9 cellular contexts compared by ENCODE assay signal in genomic region chr15:58440922-58441321, GRCh38. TPM values are rescaled to one million over a fixed set of nuclear protein-coding genes. Genes with fewer than 3 reads are reported as not detected.
A peak's percentile ranks its signal among the peaks of the same experiment; 100 is the strongest.
DNase-seq lines count a peak whose midpoint lies in the region; ATAC-seq and TF ChIP-seq lines count a peak whose summit lies in the region.
"Had no signal": no experiment of that assay in that cellular context is flagged by ENCODE, and none has a peak within 500 bp of the region (broad histone marks: within the 10 kb centered on the region; RNA-seq: fewer than 3 reads in every experiment).

No MANE protein-coding gene starts in this region.

- H3K36me3 Mint-ChIP-seq in activated CD4-positive, alpha-beta T cell treated with anti-CD3 and anti-CD28 coated beads, Interleukin-2, amount 10 ng/mL, durations not matched to agents 24 days and 14 days (ENCODE audit: low read depth): no peaks in the 10 kb centered on the region

- H3K4me3 ChIP-seq in body of pancreas (no peak overlapping the region), right lobe of liver (no peak overlapping the region), thyroid gland (replicated peaks in 1 of 3) (no peak overlapping the region)

- H3K4me1 ChIP-seq in body of pancreas (peaks cover 34% of the 10 kb centered on the region), right lobe of liver (peaks cover 0 to 78% (median 40%) of the 10 kb centered on the region in 4 donors), thyroid gland (peaks cover 18 to 40% of the 10 kb centered on the region in 2 donors)

- DNase-seq in activated CD4-positive, alpha-beta T cell treated with anti-CD3 and anti-CD28 coated beads, Interleukin-2, amount 10 ng/mL, durations not matched to agents 24 days and 14 days: no peak
- DNase-seq in activated CD4-positive, alpha-beta T cell treated with anti-CD3 and anti-CD28 coated beads, Interleukin-2, amount 50 U/mL, for 48 hours: no peak
- peak; percentile 40 to 49 (median 42) for DNase-seq in body of pancreas
- DNase-seq in right lobe of liver: peak in 2 of 3 donors; percentile 56 to 62
- DNase-seq in thyroid gland: peak; percentile 14 to 33
- no peak for DNase-seq in activated naive CD4-positive, alpha-beta T cell treated with Interleukin-2 at 50 U/mL for 16 hours
- no peak for DNase-seq in SKM-1 (lab: John Stamatoyannopoulos, UW; ENCODE audit: unreplicated experiment)
- DNase-seq: nephron progenitor cell had no signal

- TF ChIP-seq CTCF in body of pancreas (IDR thresholded peaks at IDR 0.05) (no peak), right lobe of liver (IDR thresholded peaks at IDR 0.05) (no peak), thyroid gland (IDR thresholded peaks at IDR 0.05) (no peak)

- H3K27ac Mint-ChIP-seq in activated CD4-positive, alpha-beta T cell treated with anti-CD3 and anti-CD28 coated beads, Interleukin-2, amount 10 ng/mL, durations not matched to agents 24 days and 14 days: peak overlapping the region; percentile 8
- H3K27ac Mint-ChIP-seq: nephron progenitor cell had no signal

- TF ChIP-seq POLR2A in body of pancreas (IDR thresholded peaks at IDR 0.05): no peak
- TF ChIP-seq POLR2A in right lobe of liver (IDR thresholded peaks at IDR 0.05): no peak
- no peak for TF ChIP-seq POLR2A in thyroid gland (IDR thresholded peaks at IDR 0.05)

- ATAC-seq in body of pancreas (peak; percentile 41), right lobe of liver (peak; percentile 9 to 43 (median 33)), HG02973 (IDR thresholded peaks at IDR 0.05; ENCODE audit: unreplicated experiment) (no peak)

- H3K27me3 ChIP-seq in body of pancreas (no peaks in the 10 kb centered on the region), right lobe of liver (no peaks in the 10 kb centered on the region), thyroid gland (no peaks in the 10 kb centered on the region)

- no peak overlapping the region for H3K4me3 Mint-ChIP-seq in activated CD4-positive, alpha-beta T cell treated with anti-CD3 and anti-CD28 coated beads, Interleukin-2, amount 10 ng/mL, durations not matched to agents 24 days and 14 days
- H3K4me3 Mint-ChIP-seq: nephron progenitor cell had no signal

- H3K9me3 Mint-ChIP-seq in activated CD4-positive, alpha-beta T cell treated with anti-CD3 and anti-CD28 coated beads, Interleukin-2, amount 10 ng/mL, durations not matched to agents 24 days and 14 days: no peaks in the 10 kb centered on the region
- H3K9me3 Mint-ChIP-seq: nephron progenitor cell had no signal

- intact Hi-C loops in activated CD4-positive, alpha-beta T cell treated with anti-CD3 and anti-CD28 coated beads, Interleukin-2, amount 10 ng/mL, durations not matched to agents 24 days and 14 days (cut with micrococcal nuclease): loop anchor here (5.0 kb wide), 1 partner anchor 306 kb away; the partner anchor contains the start of gene ADAM10
- intact Hi-C loops in body of pancreas (cut with DNase I) (no loop called here), right lobe of liver (cut with DNase I) (loop anchor here in 1 of 2 donors (5.0 kb wide), 1 partner anchor 109 kb away; no protein-coding TSS in a partner anchor), thyroid gland (cut with DNase I) (no loop called here)

- H3K27ac ChIP-seq in body of pancreas (peak overlapping the region; percentile 66 to 86 (median 82)), right lobe of liver (peak overlapping the region; percentile 93 to 98 (median 94)), thyroid gland (peak overlapping the region; percentile 34 to 77 (median 68))

- H3K4me1 Mint-ChIP-seq in activated CD4-positive, alpha-beta T cell treated with anti-CD3 and anti-CD28 coated beads, Interleukin-2, amount 10 ng/mL, durations not matched to agents 24 days and 14 days: peaks cover 37% of the 10 kb centered on the region

- H3K9me3 ChIP-seq in body of pancreas (no peaks in the 10 kb centered on the region), right lobe of liver (no peaks in the 10 kb centered on the region), thyroid gland (no peaks in the 10 kb centered on the region)

- no peaks in the 10 kb centered on the region for H3K27me3 Mint-ChIP-seq in activated CD4-positive, alpha-beta T cell treated with anti-CD3 and anti-CD28 coated beads, Interleukin-2, amount 10 ng/mL, durations not matched to agents 24 days and 14 days

- H3K36me3 ChIP-seq in body of pancreas (replicated peaks in 1 of 2; ENCODE audit: insufficient read depth in 1 of 2, low read depth in 2 of 2) (no peaks in the 10 kb centered on the region), right lobe of liver (no peaks in the 10 kb centered on the region), thyroid gland (no peaks in the 10 kb centered on the region)

- WGBS in body of pancreas, 2 donors: 23 to 38% methylated on average over 1 of the region's 1 CpG
- 33% methylated on average over 1 of the region's 1 CpG for WGBS in right lobe of liver (ENCODE audit: insufficient coverage, low coverage, low lambda C conversion rate, missing lambda C conversion rate)
- 78 to 82% methylated on average over 1 of the region's 1 CpG for WGBS in thyroid gland, 2 donors

RNA-seq across cellular contexts. Expression of gene LIPC, which starts 9.1 kb away (rescaled TPM):
- total RNA-seq in activated CD4-positive, alpha-beta T cell treated with anti-CD3 and anti-CD28 coated beads, Interleukin-2, amount 10 ng/mL, durations not matched to agents 24 days and 14 days: 0.80 and 0.93 TPM in 2 replicates
- total RNA-seq in body of pancreas (1 to 10 TPM; 1.6 to 2.3 TPM), right lobe of liver (100 to 1,000 TPM in 2 of 6 experiments, 10 to 100 TPM in 4; 31.1 to 213 (median 86.1) TPM), thyroid gland (1 to 10 TPM in 3 of 4 donors, under 1 TPM in 1; 0.81 to 4.6 (median 1.8) TPM)

Comparison
In these comparisons a context has a peak if more than half of its experiments do, and no peak if none do; other contexts are left out.
1. DNase-seq: peak in body of pancreas (4 of 4), right lobe of liver (2 of 3) and thyroid gland (2 of 2); none in activated CD4-positive, alpha-beta T cell treated with anti-CD3 and anti-CD28 coated beads, Interleukin-2, amount 10 ng/mL, durations not matched to agents 24 days and 14 days (single experiment), activated CD4-positive, alpha-beta T cell treated with anti-CD3 and anti-CD28 coated beads, Interleukin-2, amount 50 U/mL, for 48 hours (0 of 2), activated naive CD4-positive, alpha-beta T cell treated with Interleukin-2 at 50 U/mL for 16 hours (single experiment) and SKM-1 (single experiment).
2. RNA of gene LIPC, which starts 9.1 kb away (total RNA-seq): 31.1 to 213 TPM in right lobe of liver; 1.6 to 2.3 TPM in body of pancreas, 0.81 to 4.6 TPM in thyroid gland and 0.80 to 0.93 TPM in activated CD4-positive, alpha-beta T cell treated with anti-CD3 and anti-CD28 coated beads, Interleukin-2, amount 10 ng/mL, durations not matched to agents 24 days and 14 days; every median in the first group is over 4 times any median in the second.
3. Peak in every context shown above with its lines, with median percentiles within 50 percentile points of each other: H3K27ac ChIP-seq.